Comparison of ENCODE assay signal across 8 cellular contexts in genomic region chr19:14059093-14059480, GRCh38. TPM values are rescaled to one million over a fixed set of nuclear protein-coding genes. Genes with fewer than 3 reads are reported as not detected.
DNase-seq lines count a peak whose midpoint lies in the region; ATAC-seq and TF ChIP-seq lines count a peak whose summit lies in the region.

No MANE protein-coding gene starts in this region.

- H3K4me2 ChIP-seq in PC-9 = no peak overlapping the region

- H3K4me3 Mint-ChIP-seq in activated T-helper 1 cell treated with anti-CD3 and anti-CD28 coated beads, Interleukin-12 subunit alpha, Interleukin-12 subunit beta, Interleukin-2, Interleukin-4 antibody, amounts not matched to agents 30 ng/mL and 10 ng/mL and 1 ng/mL, durations not matched to agents 14 hours and 24 hours and 36 hours = peak overlapping the region; percentile 54

- TF ChIP-seq POLR2A in transverse colon (IDR thresholded peaks at IDR 0.05) = no peak

- H4K20me1 ChIP-seq in PC-9 (ENCODE audit: insufficient read depth) = no peaks in the 10 kb centered on the region

- POLR2A ChIA-PET in PC-9 (lab: Charles Lee; ENCODE audit: unreplicated experiment) = interaction anchor here (0.7 kb wide), 1 partner anchor 107 kb away, joined by 4 read pairs; the partner anchor contains the start of gene DCAF15

- H3K4me3 ChIP-seq in HFF-Myc (replicated peaks; ENCODE audit: low read depth, low read length) (no peak overlapping the region), transverse colon (no peak overlapping the region), PC-9 (no peak overlapping the region)

- H3K27ac Mint-ChIP-seq in activated T-helper 1 cell treated with anti-CD3 and anti-CD28 coated beads, Interleukin-12 subunit alpha, Interleukin-12 subunit beta, Interleukin-2, Interleukin-4 antibody, amounts not matched to agents 30 ng/mL and 10 ng/mL and 1 ng/mL, durations not matched to agents 14 hours and 24 hours and 36 hours = no peak overlapping the region

- H3K27me3 ChIP-seq in transverse colon = peaks cover 60% of the 10 kb centered on the region
- H3K27me3 ChIP-seq in PC-9 (ENCODE audit: insufficient read depth, low read depth) = no peaks in the 10 kb centered on the region

- in situ Hi-C loops in transverse colon (cut with MboI; ENCODE audit: low pct_ligation_motif_present in 1 of 4, low pct_unique_long_range_greater_than_20kb in 1 of 4, low sequenced_read_pairs in 3 of 4) = loop anchor here (10.0 to 25.0 kb wide), 4 partner anchors 164 to 472 kb away; partner anchors contain the start of gene NANOS3 (in 1 of the 4)

- peaks cover 0 to 16% (median 12%) of the 10 kb centered on the region in 4 donors for H3K4me1 ChIP-seq in transverse colon
- peaks cover 21% of the 10 kb centered on the region for H3K4me1 ChIP-seq in PC-9 (replicated peaks; ENCODE audit: insufficient read depth)

- ATAC-seq in HG02852 (IDR thresholded peaks at IDR 0.05; ENCODE audit: unreplicated experiment) = no peak
- no peak for ATAC-seq in HG03457 (IDR thresholded peaks at IDR 0.05; ENCODE audit: unreplicated experiment)

- TF ChIP-seq CTCF in 22Rv1 (IDR thresholded peaks at IDR 0.05) = peak; percentile 93
- peak; percentile 82 for TF ChIP-seq CTCF in HFF-Myc (IDR thresholded peaks at IDR 0.05; ENCODE audit: low read depth, low read length, missing control alignments)
- peak; percentile 54 to 70 (median 64) for TF ChIP-seq CTCF in transverse colon (IDR thresholded peaks at IDR 0.05)
- no peak for TF ChIP-seq CTCF in PC-9 (conservative IDR thresholded peaks at IDR 0.05)

- DNase-seq in HFF-Myc (ENCODE audit: extremely low read depth, low read depth) (no peak), iPS-NIHi11 (ENCODE audit: low spot score) (peak; percentile 70), transverse colon (peak; percentile 28), PC-9 (no peak)
- DNase-seq in activated T-helper 1 cell treated with anti-CD3 and anti-CD28 coated beads, Interleukin-12 subunit alpha, Interleukin-12 subunit beta, Interleukin-2, Interleukin-4 antibody, amounts not matched to agents 30 ng/mL and 10 ng/mL and 1 ng/mL, durations not matched to agents 14 hours and 24 hours and 36 hours (ENCODE audit: low spot score) = peak; percentile 29

- H3K9me3 Mint-ChIP-seq in activated T-helper 1 cell treated with anti-CD3 and anti-CD28 coated beads, Interleukin-12 subunit alpha, Interleukin-12 subunit beta, Interleukin-2, Interleukin-4 antibody, amounts not matched to agents 30 ng/mL and 10 ng/mL and 1 ng/mL, durations not matched to agents 14 hours and 24 hours and 36 hours = no peaks in the 10 kb centered on the region

- peaks cover 19% of the 10 kb centered on the region for H3K4me1 Mint-ChIP-seq in activated T-helper 1 cell treated with anti-CD3 and anti-CD28 coated beads, Interleukin-12 subunit alpha, Interleukin-12 subunit beta, Interleukin-2, Interleukin-4 antibody, amounts not matched to agents 30 ng/mL and 10 ng/mL and 1 ng/mL, durations not matched to agents 14 hours and 24 hours and 36 hours (ENCODE audit: low read depth)

- BruUV-seq in PC-9 (replicated peaks; lab: Mats Ljungman, UMichigan) = no TSS peak

- no peaks in the 10 kb centered on the region for H3K36me3 ChIP-seq in transverse colon
- H3K36me3 ChIP-seq in PC-9 (ENCODE audit: low read depth) = no peaks in the 10 kb centered on the region

- no peaks in the 10 kb centered on the region for H3K9me2 ChIP-seq in PC-9 (ENCODE audit: insufficient read depth)

- peaks cover 2% of the 10 kb centered on the region for H3K36me3 Mint-ChIP-seq in activated T-helper 1 cell treated with anti-CD3 and anti-CD28 coated beads, Interleukin-12 subunit alpha, Interleukin-12 subunit beta, Interleukin-2, Interleukin-4 antibody, amounts not matched to agents 30 ng/mL and 10 ng/mL and 1 ng/mL, durations not matched to agents 14 hours and 24 hours and 36 hours (ENCODE audit: low read depth)

- peaks cover 37% of the 10 kb centered on the region for H3K27me3 Mint-ChIP-seq in activated T-helper 1 cell treated with anti-CD3 and anti-CD28 coated beads, Interleukin-12 subunit alpha, Interleukin-12 subunit beta, Interleukin-2, Interleukin-4 antibody, amounts not matched to agents 30 ng/mL and 10 ng/mL and 1 ng/mL, durations not matched to agents 14 hours and 24 hours and 36 hours (ENCODE audit: insufficient read depth)

- H2AFZ ChIP-seq in PC-9 = no peak overlapping the region

- H3K79me2 ChIP-seq in PC-9 (ENCODE audit: low read depth) = no peaks in the 10 kb centered on the region

- WGBS in transverse colon (ENCODE audit: low coverage in 1 of 2), 2 donors = 23% methylated on average over 15 of the region's 15 CpGs; no CpG with 5 or more reads in 1 of the 2 donors

- H3K9me3 ChIP-seq in transverse colon = no peaks in the 10 kb centered on the region
- H3K9me3 ChIP-seq in PC-9 (ENCODE audit: insufficient read depth, low read depth) = no peaks in the 10 kb centered on the region

- H3K27ac ChIP-seq in 22Rv1 (no peak overlapping the region), transverse colon (no peak overlapping the region), PC-9 (no peak overlapping the region)

- CTCF ChIA-PET in PC-9 (lab: Charles Lee) = interaction anchor here (0.6 kb wide), 1 partner anchor 169 kb away, joined by 3 read pairs; no protein-coding TSS in a partner anchor

- intact Hi-C loops in activated T-helper 1 cell treated with anti-CD3 and anti-CD28 coated beads, Interleukin-12 subunit alpha, Interleukin-12 subunit beta, Interleukin-2, Interleukin-4 antibody, amounts not matched to agents 30 ng/mL and 10 ng/mL and 1 ng/mL, durations not matched to agents 14 hours and 24 hours and 36 hours (cut with micrococcal nuclease) = no loop called here
- intact Hi-C loops in transverse colon (cut with DNase I; ENCODE audit: low total_unique reads) (loop anchor here (5.0 kb wide), 1 partner anchor 843 kb away; no protein-coding TSS in a partner anchor), PC-9 (cut with micrococcal nuclease; ENCODE audit: unreplicated experiment) (no loop called here)

- H3F3A ChIP-seq in PC-9 (ENCODE audit: insufficient read depth, low read depth) = peaks cover 25% of the 10 kb centered on the region; the same call in 1 of the 2 replicates

- TF ChIP-seq EP300 in transverse colon (IDR thresholded peaks at IDR 0.05; ENCODE audit: low read depth) = no peak

RNA-seq across cellular contexts. Expression of gene PALM3, which starts 2.8 kb away (rescaled TPM):
- 0.65 TPM in 1 of 2 replicates, not detected in the other for total RNA-seq in activated T-helper 1 cell treated with anti-CD3 and anti-CD28 coated beads, Interleukin-12 subunit alpha, Interleukin-12 subunit beta, Interleukin-2, Interleukin-4 antibody, amounts not matched to agents 30 ng/mL and 10 ng/mL and 1 ng/mL, durations not matched to agents 14 hours and 24 hours and 36 hours
- total RNA-seq in transverse colon = under 1 TPM in 2 of 4 donors, not detected in 2; 0.14 to 0.32 TPM
- 25.0 and 28.8 TPM in 2 replicates for total RNA-seq in PC-9 (2021)

RNA-seq across cellular contexts. Expression of gene MISP3, which starts 13.5 kb away (rescaled TPM):
- total RNA-seq in activated T-helper 1 cell treated with anti-CD3 and anti-CD28 coated beads, Interleukin-12 subunit alpha, Interleukin-12 subunit beta, Interleukin-2, Interleukin-4 antibody, amounts not matched to agents 30 ng/mL and 10 ng/mL and 1 ng/mL, durations not matched to agents 14 hours and 24 hours and 36 hours = 2.3 TPM in 2 replicates
- 100 to 1,000 TPM in 1 of 4 donors, 10 to 100 TPM in 3; 23.8 to 115 (median 35.8) TPM for total RNA-seq in transverse colon
- total RNA-seq in PC-9 (2021) = 6.7 and 10.5 TPM in 2 replicates

RNA-seq across cellular contexts. Expression of gene C19orf67, which starts 26.5 kb away (rescaled TPM):
- 0.67 and 1.1 TPM in 2 replicates for total RNA-seq in activated T-helper 1 cell treated with anti-CD3 and anti-CD28 coated beads, Interleukin-12 subunit alpha, Interleukin-12 subunit beta, Interleukin-2, Interleukin-4 antibody, amounts not matched to agents 30 ng/mL and 10 ng/mL and 1 ng/mL, durations not matched to agents 14 hours and 24 hours and 36 hours
- total RNA-seq in transverse colon (1 to 10 TPM in 1 of 4 donors, under 1 TPM in 1, not detected in 2; 0.64 to 1.1 TPM), PC-9 (2021) (not detected in 2 replicates)

RNA-seq across cellular contexts. Expression of gene IL27RA, which starts 27.5 kb away (rescaled TPM):
- 82.5 and 84.9 TPM in 2 replicates for total RNA-seq in activated T-helper 1 cell treated with anti-CD3 and anti-CD28 coated beads, Interleukin-12 subunit alpha, Interleukin-12 subunit beta, Interleukin-2, Interleukin-4 antibody, amounts not matched to agents 30 ng/mL and 10 ng/mL and 1 ng/mL, durations not matched to agents 14 hours and 24 hours and 36 hours
- total RNA-seq in transverse colon (1 to 10 TPM in 3 of 4 donors, under 1 TPM in 1; 0.37 to 2.1 (median 1.5) TPM), PC-9 (2021) (7.8 and 11.9 TPM in 2 replicates)

RNA-seq across cellular contexts. Expression of gene RLN3, which starts 31.1 kb away (rescaled TPM):
- not detected in 2 replicates for total RNA-seq in activated T-helper 1 cell treated with anti-CD3 and anti-CD28 coated beads, Interleukin-12 subunit alpha, Interleukin-12 subunit beta, Interleukin-2, Interleukin-4 antibody, amounts not matched to agents 30 ng/mL and 10 ng/mL and 1 ng/mL, durations not matched to agents 14 hours and 24 hours and 36 hours
- total RNA-seq in transverse colon (not detected), PC-9 (2021) (not detected in 2 replicates)

Comparison
In these comparisons a context has a peak if more than half of its experiments do, and no peak if none do; other contexts are left out.
1. DNase-seq: peak in activated T-helper 1 cell treated with anti-CD3 and anti-CD28 coated beads, Interleukin-12 subunit alpha, Interleukin-12 subunit beta, Interleukin-2, Interleukin-4 antibody, amounts not matched to agents 30 ng/mL and 10 ng/mL and 1 ng/mL, durations not matched to agents 14 hours and 24 hours and 36 hours (single experiment), iPS-NIHi11 (single experiment) and transverse colon (single experiment); none in HFF-Myc (single experiment) and PC-9 (0 of 2).
2. RNA of gene PALM3, which starts 2.8 kb away (total RNA-seq): 25.0 to 28.8 TPM in PC-9; 0.65 TPM in activated T-helper 1 cell treated with anti-CD3 and anti-CD28 coated beads, Interleukin-12 subunit alpha, Interleukin-12 subunit beta, Interleukin-2, Interleukin-4 antibody, amounts not matched to agents 30 ng/mL and 10 ng/mL and 1 ng/mL, durations not matched to agents 14 hours and 24 hours and 36 hours and 0.14 to 0.32 TPM in transverse colon; every median in the first group is over 10 times any median in the second.